ENCODE assay signal across 22 cellular contexts in the genomic region with DNA sequence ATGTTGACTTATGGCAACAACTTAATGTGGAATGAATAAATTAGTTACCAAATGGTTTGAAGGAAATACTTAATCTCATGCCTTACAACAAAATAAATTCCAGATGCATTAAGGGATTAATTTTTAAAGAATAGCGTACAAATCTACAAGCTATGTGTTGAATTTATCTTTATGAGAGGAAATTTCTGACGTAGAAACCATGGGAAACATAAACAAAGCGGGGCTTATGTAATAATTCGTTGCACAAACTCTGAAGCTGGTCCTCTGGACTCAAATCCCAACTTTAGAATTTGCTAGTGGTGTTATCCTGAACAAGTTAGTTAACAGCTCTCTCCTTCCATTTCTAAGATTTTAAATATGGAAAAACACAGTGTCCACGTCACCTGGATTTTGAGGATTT.
"Had no signal": no experiment of that assay in that cellular context is flagged by ENCODE, and none has a peak within 500 bp of the region (broad histone marks: within the 10 kb centered on the region; RNA-seq: fewer than 3 reads in every experiment).

No MANE protein-coding gene starts in this region.

- H3K36me3 ChIP-seq: colonic mucosa, esophagus squamous epithelium, gastroesophageal sphincter, heart left ventricle, left lung, lower lobe of right lung had no signal

- ATAC-seq: effector memory CD8-positive, alpha-beta T cell; esophagus mucosa; foreskin keratinocyte; gastroesophageal sphincter; heart left ventricle; left cardiac atrium; left lung; left ventricle myocardium superior; lower lobe of right lung; mucosa of descending colon had no signal

- H3K27ac ChIP-seq: colonic mucosa, epithelial cell of prostate, esophagus squamous epithelium, foreskin keratinocyte, gastroesophageal sphincter, heart left ventricle, hepatocyte, left lung, lower lobe of right lung had no signal

- H3K9me3 ChIP-seq: colonic mucosa, esophagus squamous epithelium, gastroesophageal sphincter, heart left ventricle, left lung, lower lobe of right lung, mucosa of descending colon had no signal

- DNase-seq: colonic mucosa; cortex of kidney; effector CD8-positive, alpha-beta T cell; effector memory CD8-positive, alpha-beta T cell; endodermal cell; erythroblast; esophagus squamous epithelium; foreskin keratinocyte; heart left ventricle; hypothalamus; immature natural killer cell; left cardiac atrium; left lung; left ventricle myocardium superior; lower lobe of right lung; mesenchymal stem cell; mucosa of descending colon; naive B cell had no signal

- H3K4me2 ChIP-seq: hepatocyte had no signal

- H3K79me2 ChIP-seq: hepatocyte had no signal

- H3K4me1 ChIP-seq: colonic mucosa, esophagus squamous epithelium, foreskin keratinocyte, gastroesophageal sphincter, left lung, lower lobe of right lung had no signal

- H3K4me3 ChIP-seq: colonic mucosa, esophagus squamous epithelium, gastroesophageal sphincter, heart left ventricle, hepatocyte, left lung, lower lobe of right lung, mucosa of descending colon had no signal

- H3K27me3 ChIP-seq: colonic mucosa, esophagus squamous epithelium, gastroesophageal sphincter, heart left ventricle, left lung had no signal

- H2AFZ ChIP-seq: hepatocyte had no signal
